In the genomic region with DNA sequence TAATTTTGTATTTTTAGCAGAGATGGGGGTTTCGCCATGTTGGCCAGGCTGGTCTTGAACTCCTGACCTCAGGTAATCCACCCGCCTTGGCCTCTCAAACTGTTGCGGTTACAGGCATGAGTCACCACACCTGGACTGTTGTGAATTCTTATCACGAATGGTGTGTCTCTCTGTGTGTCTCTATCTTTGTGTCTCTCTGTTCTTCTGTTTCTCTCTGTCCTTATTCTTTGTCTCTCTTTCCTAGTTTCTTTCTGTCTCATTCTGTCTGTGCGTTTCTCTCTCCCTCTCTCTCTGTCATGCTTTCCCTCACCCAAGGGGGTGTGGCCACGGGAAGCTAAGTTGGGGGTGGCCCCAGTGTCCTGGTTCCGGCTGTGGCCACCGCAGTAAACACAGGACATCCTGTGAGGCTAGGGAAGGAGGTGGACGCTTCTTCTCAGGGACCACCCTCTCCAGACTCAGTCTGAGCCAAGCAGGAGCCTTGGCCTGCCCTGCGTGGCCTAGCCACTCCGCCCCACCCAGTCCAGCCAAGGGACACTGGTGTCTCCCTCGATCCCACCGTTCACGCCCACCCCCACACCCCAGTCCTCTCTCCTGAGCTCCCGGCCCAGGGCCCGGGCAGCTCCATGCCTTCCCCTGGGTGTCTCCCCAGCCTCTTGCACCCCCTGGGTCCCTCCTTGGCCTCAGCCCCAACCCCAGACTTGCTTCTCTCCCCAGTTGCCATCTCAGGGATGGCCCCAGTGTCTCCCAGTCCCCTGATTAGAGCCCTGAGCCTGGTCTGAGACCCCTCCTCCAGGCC, we compare ENCODE assay signal across 8 cellular contexts. TPM values are rescaled to one million over a fixed set of nuclear protein-coding genes. Genes with fewer than 3 reads are reported as not detected.
DNase-seq lines count a peak whose midpoint lies in the region; ATAC-seq and TF ChIP-seq lines count a peak whose summit lies in the region.

No MANE protein-coding gene starts in this region.

- 80 to 87% methylated on average over 11 to 12 of the region's 16 CpGs for WGBS in mesodermal cell (ENCODE audit: insufficient coverage in 2 of 2), 2 experiments

- peaks cover 31% of the 10 kb centered on the region for H3K4me1 ChIP-seq in mesodermal cell (ENCODE audit: control insufficient read depth, insufficient read depth, low read length, poor library complexity, severe bottlenecking)

- H3K4me3 ChIP-seq in mesodermal cell (ENCODE audit: extremely low read depth, insufficient read depth, low read length, poor library complexity, severe bottlenecking): no peak overlapping the region

- peak overlapping the region; percentile 71 for H3K27ac ChIP-seq in mesodermal cell (ENCODE audit: low read depth, low read length, severe bottlenecking)

- H3K4me3 Mint-ChIP-seq in CD14-positive monocyte: peak overlapping the region; percentile 50 to 80
- H3K4me3 Mint-ChIP-seq in central memory CD8-positive, alpha-beta T cell: no peak overlapping the region

- peak overlapping the region; percentile 46 to 82 (median 73) for H3K27ac Mint-ChIP-seq in CD14-positive monocyte
- peak overlapping the region; percentile 33 for H3K27ac Mint-ChIP-seq in central memory CD8-positive, alpha-beta T cell (ENCODE audit: low read depth)

- H3K4me1 Mint-ChIP-seq in CD14-positive monocyte: peaks cover 46% of the 10 kb centered on the region
- H3K4me1 Mint-ChIP-seq in central memory CD8-positive, alpha-beta T cell: peaks cover 20% of the 10 kb centered on the region

- peaks cover 5% of the 10 kb centered on the region for H3K36me3 ChIP-seq in mesodermal cell (ENCODE audit: control insufficient read depth, insufficient read depth, low read length)

- peaks cover under 1 to 2% of the 10 kb centered on the region in 2 donors for H3K36me3 Mint-ChIP-seq in CD14-positive monocyte
- H3K36me3 Mint-ChIP-seq in central memory CD8-positive, alpha-beta T cell (ENCODE audit: insufficient read depth): peaks cover 8% of the 10 kb centered on the region

- no peak for ATAC-seq in central memory CD8-positive, alpha-beta T cell (replicated peaks; ENCODE audit: extremely low read depth, poor library complexity, severe bottlenecking)
- ATAC-seq in GM18861 (IDR thresholded peaks at IDR 0.05; ENCODE audit: unreplicated experiment) (no peak), GM18867 (IDR thresholded peaks at IDR 0.05; ENCODE audit: unreplicated experiment) (no peak)

- no peaks in the 10 kb centered on the region for H3K9me3 ChIP-seq in mesodermal cell (ENCODE audit: control insufficient read depth, low read length)

- H3K27me3 Mint-ChIP-seq in CD14-positive monocyte (ENCODE audit: low read depth in 3 of 3): peaks cover 4 to 8% (median 4%) of the 10 kb centered on the region in 3 donors
- H3K27me3 Mint-ChIP-seq in central memory CD8-positive, alpha-beta T cell: no peaks in the 10 kb centered on the region

- intact Hi-C loops in CD14-positive monocyte (cut with micrococcal nuclease): no loop called here

- peaks cover 0 to 3% (median 0%) of the 10 kb centered on the region in 7 donors for H3K9me3 Mint-ChIP-seq in CD14-positive monocyte
- no peaks in the 10 kb centered on the region for H3K9me3 Mint-ChIP-seq in central memory CD8-positive, alpha-beta T cell

- TF ChIP-seq CTCF in CD14-positive monocyte (IDR thresholded peaks at IDR 0.05): no peak

- DNase-seq in CD14-positive monocyte (ENCODE audit: low spot score) (no peak), M059J (ENCODE audit: low read depth) (peak; percentile 70), cerebellum (ENCODE audit: low spot score) (no peak), GM19238 (ENCODE audit: insufficient read length, low spot score) (no peak)
- DNase-seq in central memory CD8-positive, alpha-beta T cell (ENCODE audit: low spot score in 2 of 2): no peak

RNA-seq across cellular contexts. Expression of gene PRX, which starts 3.9 kb away (rescaled TPM):
- under 1 TPM in 1 of 2 donors, not detected in 1; 0.13 TPM for polyA plus RNA-seq in CD14-positive monocyte
- 2.3 and 2.6 TPM in 2 replicates for total RNA-seq in M059J (2014; rRNA removed; shearing (Covaris generic))
- polyA plus RNA-seq in mesodermal cell (2013, experiment 1 of 2): 7.8 TPM
- 6.3 TPM for polyA plus RNA-seq in mesodermal cell (2013, experiment 2 of 2)
- total RNA-seq in cerebellum: 1.8 TPM

RNA-seq across cellular contexts. Expression of gene SERTAD1, which starts 8.7 kb away (rescaled TPM):
- polyA plus RNA-seq in CD14-positive monocyte: 10 to 100 TPM; 21.0 to 21.6 TPM
- total RNA-seq in M059J (2014; rRNA removed; shearing (Covaris generic)): 20.0 and 22.0 TPM in 2 replicates
- 13.6 TPM for polyA plus RNA-seq in mesodermal cell (2013, experiment 1 of 2)
- 10.5 TPM for polyA plus RNA-seq in mesodermal cell (2013, experiment 2 of 2)
- total RNA-seq in cerebellum: 2.1 TPM

RNA-seq across cellular contexts. Expression of gene SERTAD3, which starts 27.0 kb away (rescaled TPM):
- polyA plus RNA-seq in CD14-positive monocyte: 10 to 100 TPM; 30.4 to 49.4 TPM
- 15.9 and 19.8 TPM in 2 replicates for total RNA-seq in M059J (2014; rRNA removed; shearing (Covaris generic))
- 32.6 TPM for polyA plus RNA-seq in mesodermal cell (2013, experiment 1 of 2)
- 30.0 TPM for polyA plus RNA-seq in mesodermal cell (2013, experiment 2 of 2)
- total RNA-seq in cerebellum: 6.5 TPM

RNA-seq across cellular contexts. Expression of gene HIPK4, which starts 27.1 kb away (rescaled TPM):
- not detected for polyA plus RNA-seq in CD14-positive monocyte
- 0.02 TPM in 1 of 2 replicates, not detected in the other for total RNA-seq in M059J (2014; rRNA removed; shearing (Covaris generic))
- 0.18 TPM for polyA plus RNA-seq in mesodermal cell (2013, experiment 1 of 2)
- not detected for polyA plus RNA-seq in mesodermal cell (2013, experiment 2 of 2)
- total RNA-seq in cerebellum: 0.18 TPM

RNA-seq across cellular contexts. Expression of gene BLVRB, which starts 48.4 kb away (rescaled TPM):
- polyA plus RNA-seq in CD14-positive monocyte: 100 to 1,000 TPM; 601 to 625 TPM
- total RNA-seq in M059J (2014; rRNA removed; shearing (Covaris generic)): 109 and 135 TPM in 2 replicates
- polyA plus RNA-seq in mesodermal cell (2013, experiment 1 of 2): 27.1 TPM
- polyA plus RNA-seq in mesodermal cell (2013, experiment 2 of 2): 24.0 TPM
- total RNA-seq in cerebellum: 12.0 TPM
